In the genomic region with DNA sequence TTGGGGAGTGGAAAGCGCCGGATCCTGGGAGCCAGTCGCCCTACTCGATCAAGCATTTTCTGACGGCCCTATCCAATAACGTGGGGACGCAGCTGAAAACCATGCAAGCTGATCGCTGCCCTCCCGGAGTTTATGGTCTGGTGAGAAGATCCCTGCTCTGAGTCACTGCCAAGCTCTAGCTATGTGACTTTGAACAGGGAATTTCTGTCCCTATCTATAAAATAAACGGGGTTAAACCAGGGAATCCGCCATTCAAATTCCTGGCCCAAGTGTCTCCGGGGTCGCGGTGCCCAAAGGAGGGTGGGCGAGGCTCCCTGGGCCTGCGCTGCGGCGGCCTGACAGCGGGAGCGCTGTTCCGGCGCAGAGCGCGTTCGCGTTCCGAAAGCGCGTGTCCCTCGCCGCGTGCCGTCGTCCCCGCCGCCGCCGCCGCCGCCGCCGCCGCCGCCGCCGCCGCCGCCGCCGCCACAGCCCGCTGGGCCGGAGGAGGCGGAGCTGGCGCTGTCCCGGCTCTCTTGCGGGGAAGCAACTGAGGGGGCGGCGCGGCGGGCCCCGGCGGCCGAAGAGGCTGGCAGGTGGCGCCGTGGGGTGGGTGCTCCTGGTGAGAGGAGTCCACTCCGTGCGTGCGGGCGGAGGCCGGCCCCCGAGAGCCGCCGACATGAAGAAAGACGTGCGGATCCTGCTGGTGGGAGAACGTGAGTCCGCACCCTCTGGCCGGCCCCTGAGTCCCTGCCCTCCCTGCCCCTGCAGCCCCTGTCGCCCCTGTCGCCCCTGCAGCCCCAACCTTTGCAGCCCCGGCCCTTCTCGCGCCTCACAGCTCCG, we compare ENCODE assay signal across 8 cellular contexts. TPM values are rescaled to one million over a fixed set of nuclear protein-coding genes. Genes with fewer than 3 reads are reported as not detected.
DNase-seq lines count a peak whose midpoint lies in the region; ATAC-seq and TF ChIP-seq lines count a peak whose summit lies in the region.

A gene (plus strand): TSS at position 465 of the 819 bp plus-strand sequence. CDS start 191 bp downstream, at position 656.

- peak within 1 kb of the TSS; percentile 100 for H3K4me3 Mint-ChIP-seq in effector memory CD8-positive, alpha-beta T cell

- peaks cover 20 to 21% of the 10 kb centered on the region in 2 donors for H3K4me1 Mint-ChIP-seq in effector memory CD8-positive, alpha-beta T cell (ENCODE audit: low read depth in 2 of 2)

- TF ChIP-seq CTCF in C4-2B (conservative IDR thresholded peaks at IDR 0.05), result peak; percentile 90

- peak; percentile 83 for ATAC-seq in GM19324 (IDR thresholded peaks at IDR 0.05; ENCODE audit: low FRiP score, unreplicated experiment)
- ATAC-seq in HG03521 (IDR thresholded peaks at IDR 0.05; ENCODE audit: unreplicated experiment), result peak; percentile 75
- ATAC-seq in effector memory CD8-positive, alpha-beta T cell (replicated peaks), result peak; percentile 79

- H3K27me3 Mint-ChIP-seq in effector memory CD8-positive, alpha-beta T cell, result no peaks in the 10 kb centered on the region

- DNase-seq in NCI-H82 treated with DMSO at 0.1 percent for 48 hours (lab: John Stamatoyannopoulos, UW; ENCODE audit: unreplicated experiment) (peak; percentile 83), mesenteric fat pad (ENCODE audit: low spot score) (peak; percentile 92)
- DNase-seq in activated CD8-positive, alpha-beta memory T cell treated with anti-CD3 and anti-CD28 coated beads for 24 hours, result peak; percentile 88
- peak; percentile 65 to 74 (median 72) for DNase-seq in effector memory CD8-positive, alpha-beta T cell
- peak; percentile 55 for DNase-seq in stimulated activated CD8-positive, alpha-beta memory T cell treated with anti-CD3 and anti-CD28 coated beads, Interleukin-15, amount 100 ng/mL, for 24 hours (ENCODE audit: low read depth)

- H3K27ac ChIP-seq in C4-2B, result peak within 1 kb of the TSS; percentile 92

- peaks cover 13% of the 10 kb centered on the region for H3K36me3 Mint-ChIP-seq in effector memory CD8-positive, alpha-beta T cell (ENCODE audit: insufficient read depth)

- peak within 1 kb of the TSS; percentile 92 to 98 for H3K27ac Mint-ChIP-seq in effector memory CD8-positive, alpha-beta T cell

- no peaks in the 10 kb centered on the region for H3K9me3 Mint-ChIP-seq in effector memory CD8-positive, alpha-beta T cell

RNA-seq across cellular contexts. Expression of the gene that starts here (rescaled TPM):
- 33.2 TPM for total RNA-seq in mesenteric fat pad

Comparison
In these comparisons a context has a peak if more than half of its experiments do, and no peak if none do; other contexts are left out.
1. Peak in every context shown above with its lines: DNase-seq, ATAC-seq and H3K27ac ChIP-seq.